Comparison of ENCODE assay signal across 7 cellular contexts in the genomic region with DNA sequence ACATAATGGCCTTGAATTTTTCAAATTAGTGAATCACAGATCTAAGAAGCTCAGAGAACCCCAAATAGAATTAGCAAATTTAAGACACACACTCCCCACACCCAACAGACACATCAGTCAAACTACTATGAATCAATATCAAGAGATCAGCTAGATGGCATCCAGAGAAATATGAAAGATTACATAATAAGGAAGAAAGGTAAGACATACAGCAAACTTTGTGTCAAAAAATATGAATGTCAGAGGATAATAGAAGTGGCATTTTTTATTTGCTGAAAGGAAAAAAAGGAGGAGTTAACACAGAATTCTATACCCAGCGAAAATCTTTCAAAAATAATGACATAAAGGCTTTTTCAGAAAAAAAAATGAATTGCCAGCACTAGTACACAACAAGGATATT.
"Had no signal": no experiment of that assay in that cellular context is flagged by ENCODE, and none has a peak within 500 bp of the region (broad histone marks: within the 10 kb centered on the region; RNA-seq: fewer than 3 reads in every experiment).

No MANE protein-coding gene starts in this region.

- FAIRE-seq: HTR-8/SVneo had no signal

- H3K9ac ChIP-seq: GM23248 had no signal

- H3K27ac ChIP-seq: GM23248 had no signal

- DNase-seq: GM23248, GOT3, H7, KG1 had no signal

- H3K4me3 Mint-ChIP-seq: IgD-negative memory B cell had no signal

- H3K4me1 Mint-ChIP-seq: IgD-negative memory B cell had no signal

- H3K4me3 ChIP-seq: GM23248, HAP-1 had no signal

- H3K36me3 ChIP-seq: HAP-1 had no signal

- H3K4me1 ChIP-seq: HAP-1 had no signal

- H2AFZ ChIP-seq: GM23248 had no signal

- H3K27ac Mint-ChIP-seq: IgD-negative memory B cell had no signal
